Comparison of ENCODE assay signal across 1 cellular context in the genomic region with DNA sequence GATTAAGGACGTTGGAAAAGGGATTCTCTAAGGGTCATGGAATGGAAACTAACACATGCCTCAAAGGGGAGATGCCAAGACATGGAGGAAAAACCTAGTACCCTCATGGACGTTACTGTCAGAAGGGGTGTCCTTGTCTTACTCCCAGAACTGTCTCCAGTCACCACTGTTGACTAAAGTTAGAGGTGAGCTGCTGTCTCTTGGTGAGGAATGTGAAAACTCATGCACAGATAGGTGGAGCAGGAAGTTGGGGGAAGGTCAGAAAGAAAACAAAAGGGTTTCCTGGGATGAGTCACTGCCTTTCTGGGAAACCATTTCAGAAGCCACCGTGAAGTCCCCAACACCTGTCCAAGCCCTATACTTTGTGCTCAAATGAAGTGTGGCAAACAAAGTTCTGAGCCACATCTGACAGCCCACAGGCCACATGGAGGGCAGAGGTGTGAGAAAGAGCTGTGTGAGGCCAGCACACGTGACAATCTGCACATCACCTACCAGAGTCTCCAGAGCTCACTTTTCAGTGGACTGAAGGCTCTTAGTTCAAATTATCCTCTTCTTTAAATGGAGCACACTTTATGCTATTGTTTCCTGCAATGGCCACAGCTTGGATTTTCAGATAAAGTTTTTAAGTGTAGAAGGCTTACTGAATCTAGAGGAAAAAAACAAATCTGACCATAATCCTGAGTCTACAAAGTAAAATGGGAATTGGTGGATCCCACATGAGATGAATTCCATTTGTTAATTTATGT.
TF ChIP-seq lines count a peak whose summit lies in the region.

No MANE protein-coding gene starts in this region.

TF ChIP-seq in HepG2, 621 proteins besides CTCF, POLR2A, EP300 and RAD21 (continued from another document and continues in another):
- TF ChIP-seq, protein P1, sequence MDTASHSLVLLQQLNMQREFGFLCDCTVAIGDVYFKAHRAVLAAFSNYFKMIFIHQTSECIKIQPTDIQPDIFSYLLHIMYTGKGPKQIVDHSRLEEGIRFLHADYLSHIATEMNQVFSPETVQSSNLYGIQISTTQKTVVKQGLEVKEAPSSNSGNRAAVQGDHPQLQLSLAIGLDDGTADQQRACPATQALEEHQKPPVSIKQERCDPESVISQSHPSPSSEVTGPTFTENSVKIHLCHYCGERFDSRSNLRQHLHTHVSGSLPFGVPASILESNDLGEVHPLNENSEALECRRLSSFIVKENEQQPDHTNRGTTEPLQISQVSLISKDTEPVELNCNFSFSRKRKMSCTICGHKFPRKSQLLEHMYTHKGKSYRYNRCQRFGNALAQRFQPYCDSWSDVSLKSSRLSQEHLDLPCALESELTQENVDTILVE (CRISPR knock-in tag; IDR thresholded peaks at IDR 0.05), result peak; percentile 98
- TF ChIP-seq ETV5 (CRISPR knock-in tag; IDR thresholded peaks at IDR 0.05; ENCODE audit: borderline replicate concordance) (peak; percentile 100), HOXD1 (CRISPR knock-in tag; IDR thresholded peaks at IDR 0.05) (peak; percentile 82; the same call in 1 of the 2 replicates), RBFOX2 (IDR thresholded peaks at IDR 0.05; ENCODE audit: low read depth, low read length) (peak; percentile 27), ZNF670 (CRISPR knock-in tag; IDR thresholded peaks at IDR 0.05; ENCODE audit: borderline replicate concordance) (peak; percentile 99), CEBPG (CRISPR knock-in tag; IDR thresholded peaks at IDR 0.05) (peak; percentile 84), HMG20B (CRISPR knock-in tag; conservative IDR thresholded peaks at IDR 0.05) (peak; percentile 95), ZNF724P (CRISPR knock-in tag; IDR thresholded peaks at IDR 0.05; ENCODE audit: borderline replicate concordance) (peak; percentile 99), ZNF33A (CRISPR knock-in tag; IDR thresholded peaks at IDR 0.05; ENCODE audit: borderline replicate concordance) (peak; percentile 98; the same call in 1 of the 2 replicates), ZFP1 (CRISPR knock-in tag; IDR thresholded peaks at IDR 0.05) (peak; percentile 98), FOXK2 (IDR thresholded peaks at IDR 0.05) (no peak), ZNF3 (CRISPR knock-in tag; IDR thresholded peaks at IDR 0.05) (peak; percentile 84), ZNF547 (CRISPR knock-in tag; IDR thresholded peaks at IDR 0.05) (peak; percentile 99), DNMT1 (CRISPR knock-in tag; IDR thresholded peaks at IDR 0.05) (no peak), ZNF460 (CRISPR knock-in tag; IDR thresholded peaks at IDR 0.05; ENCODE audit: borderline replicate concordance) (0 out of 2 replicates have a peak, but pooled peaks have one; percentile 34), ZNF570 (CRISPR knock-in tag; IDR thresholded peaks at IDR 0.05; ENCODE audit: borderline replicate concordance) (no peak), MED13 (CRISPR knock-in tag; IDR thresholded peaks at IDR 0.05) (no peak), ZNF234 (CRISPR knock-in tag; conservative IDR thresholded peaks at IDR 0.05) (no peak), KLF6 (CRISPR knock-in tag; IDR thresholded peaks at IDR 0.05) (peak; percentile 99), ZNF33B (CRISPR knock-in tag; IDR thresholded peaks at IDR 0.05) (peak; percentile 97; the same call in 1 of the 2 replicates), STAT5B (CRISPR knock-in tag; IDR thresholded peaks at IDR 0.05) (peak; percentile 95), ZNF776 (CRISPR knock-in tag; IDR thresholded peaks at IDR 0.05) (0 out of 2 replicates have a peak, but pooled peaks have one; percentile 86), SAFB2 (CRISPR knock-in tag; IDR thresholded peaks at IDR 0.05; ENCODE audit: borderline replicate concordance, low read depth) (peak; percentile 99; the same call in 1 of the 2 replicates), ZNF850 (CRISPR knock-in tag; conservative IDR thresholded peaks at IDR 0.05) (no peak), NFKBIZ (CRISPR knock-in tag; IDR thresholded peaks at IDR 0.05) (peak; percentile 100), SRSF4 (IDR thresholded peaks at IDR 0.05; ENCODE audit: low read depth, low read length, poor library complexity, severe bottlenecking) (no peak), NFATC3 (CRISPR knock-in tag; IDR thresholded peaks at IDR 0.05) (peak; percentile 98), CBX2 (IDR thresholded peaks at IDR 0.05; ENCODE audit: low read depth, low read length) (no peak), CBX2 (CRISPR knock-in tag; IDR thresholded peaks at IDR 0.05; ENCODE audit: low read depth) (peak; percentile 99), ZNF747 (CRISPR knock-in tag; IDR thresholded peaks at IDR 0.05; ENCODE audit: borderline replicate concordance) (peak; percentile 97), ZNF737 (CRISPR knock-in tag; IDR thresholded peaks at IDR 0.05; ENCODE audit: borderline replicate concordance) (no peak), PRMT3 (CRISPR knock-in tag; IDR thresholded peaks at IDR 0.05; ENCODE audit: borderline replicate concordance, low read depth) (no peak), YY1 (IDR thresholded peaks at IDR 0.05; ENCODE audit: insufficient read depth, insufficient replicate concordance, low read depth, low read length) (peak; percentile 68), RXRB (CRISPR knock-in tag; IDR thresholded peaks at IDR 0.05; ENCODE audit: borderline replicate concordance) (peak; percentile 97), ZNF672 (CRISPR knock-in tag; IDR thresholded peaks at IDR 0.05) (no peak), SIX1 (CRISPR knock-in tag; IDR thresholded peaks at IDR 0.05; ENCODE audit: borderline replicate concordance) (peak; percentile 80; the same call in 1 of the 2 replicates), ZNF781 (CRISPR knock-in tag; IDR thresholded peaks at IDR 0.05; ENCODE audit: borderline replicate concordance, not compliant biosample characterization) (no peak), ZNF577 (CRISPR knock-in tag; IDR thresholded peaks at IDR 0.05; ENCODE audit: borderline replicate concordance, low read depth) (no peak), KDM1A (CRISPR knock-in tag; IDR thresholded peaks at IDR 0.05) (peak; percentile 98)
- TF ChIP-seq, protein P2, sequence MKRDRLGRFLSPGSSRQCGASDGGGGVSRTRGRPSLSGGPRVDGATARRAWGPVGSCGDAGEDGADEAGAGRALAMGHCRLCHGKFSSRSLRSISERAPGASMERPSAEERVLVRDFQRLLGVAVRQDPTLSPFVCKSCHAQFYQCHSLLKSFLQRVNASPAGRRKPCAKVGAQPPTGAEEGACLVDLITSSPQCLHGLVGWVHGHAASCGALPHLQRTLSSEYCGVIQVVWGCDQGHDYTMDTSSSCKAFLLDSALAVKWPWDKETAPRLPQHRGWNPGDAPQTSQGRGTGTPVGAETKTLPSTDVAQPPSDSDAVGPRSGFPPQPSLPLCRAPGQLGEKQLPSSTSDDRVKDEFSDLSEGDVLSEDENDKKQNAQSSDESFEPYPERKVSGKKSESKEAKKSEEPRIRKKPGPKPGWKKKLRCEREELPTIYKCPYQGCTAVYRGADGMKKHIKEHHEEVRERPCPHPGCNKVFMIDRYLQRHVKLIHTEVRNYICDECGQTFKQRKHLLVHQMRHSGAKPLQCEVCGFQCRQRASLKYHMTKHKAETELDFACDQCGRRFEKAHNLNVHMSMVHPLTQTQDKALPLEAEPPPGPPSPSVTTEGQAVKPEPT (CRISPR knock-in tag; IDR thresholded peaks at IDR 0.05; ENCODE audit: low read depth), result peak; percentile 99
- TF ChIP-seq, protein P3, sequence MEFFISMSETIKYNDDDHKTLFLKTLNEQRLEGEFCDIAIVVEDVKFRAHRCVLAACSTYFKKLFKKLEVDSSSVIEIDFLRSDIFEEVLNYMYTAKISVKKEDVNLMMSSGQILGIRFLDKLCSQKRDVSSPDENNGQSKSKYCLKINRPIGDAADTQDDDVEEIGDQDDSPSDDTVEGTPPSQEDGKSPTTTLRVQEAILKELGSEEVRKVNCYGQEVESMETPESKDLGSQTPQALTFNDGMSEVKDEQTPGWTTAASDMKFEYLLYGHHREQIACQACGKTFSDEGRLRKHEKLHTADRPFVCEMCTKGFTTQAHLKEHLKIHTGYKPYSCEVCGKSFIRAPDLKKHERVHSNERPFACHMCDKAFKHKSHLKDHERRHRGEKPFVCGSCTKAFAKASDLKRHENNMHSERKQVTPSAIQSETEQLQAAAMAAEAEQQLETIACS (CRISPR knock-in tag; IDR thresholded peaks at IDR 0.05), result no peak
- TF ChIP-seq, protein P4, sequence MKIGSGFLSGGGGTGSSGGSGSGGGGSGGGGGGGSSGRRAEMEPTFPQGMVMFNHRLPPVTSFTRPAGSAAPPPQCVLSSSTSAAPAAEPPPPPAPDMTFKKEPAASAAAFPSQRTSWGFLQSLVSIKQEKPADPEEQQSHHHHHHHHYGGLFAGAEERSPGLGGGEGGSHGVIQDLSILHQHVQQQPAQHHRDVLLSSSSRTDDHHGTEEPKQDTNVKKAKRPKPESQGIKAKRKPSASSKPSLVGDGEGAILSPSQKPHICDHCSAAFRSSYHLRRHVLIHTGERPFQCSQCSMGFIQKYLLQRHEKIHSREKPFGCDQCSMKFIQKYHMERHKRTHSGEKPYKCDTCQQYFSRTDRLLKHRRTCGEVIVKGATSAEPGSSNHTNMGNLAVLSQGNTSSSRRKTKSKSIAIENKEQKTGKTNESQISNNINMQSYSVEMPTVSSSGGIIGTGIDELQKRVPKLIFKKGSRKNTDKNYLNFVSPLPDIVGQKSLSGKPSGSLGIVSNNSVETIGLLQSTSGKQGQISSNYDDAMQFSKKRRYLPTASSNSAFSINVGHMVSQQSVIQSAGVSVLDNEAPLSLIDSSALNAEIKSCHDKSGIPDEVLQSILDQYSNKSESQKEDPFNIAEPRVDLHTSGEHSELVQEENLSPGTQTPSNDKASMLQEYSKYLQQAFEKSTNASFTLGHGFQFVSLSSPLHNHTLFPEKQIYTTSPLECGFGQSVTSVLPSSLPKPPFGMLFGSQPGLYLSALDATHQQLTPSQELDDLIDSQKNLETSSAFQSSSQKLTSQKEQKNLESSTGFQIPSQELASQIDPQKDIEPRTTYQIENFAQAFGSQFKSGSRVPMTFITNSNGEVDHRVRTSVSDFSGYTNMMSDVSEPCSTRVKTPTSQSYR (CRISPR knock-in tag; IDR thresholded peaks at IDR 0.05; ENCODE audit: borderline replicate concordance), result peak; percentile 99
- TF ChIP-seq, protein P5, sequence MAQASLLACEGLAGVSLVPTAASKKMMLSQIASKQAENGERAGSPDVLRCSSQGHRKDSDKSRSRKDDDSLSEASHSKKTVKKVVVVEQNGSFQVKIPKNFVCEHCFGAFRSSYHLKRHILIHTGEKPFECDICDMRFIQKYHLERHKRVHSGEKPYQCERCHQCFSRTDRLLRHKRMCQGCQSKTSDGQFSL (CRISPR knock-in tag; IDR thresholded peaks at IDR 0.05), result no peak
- TF ChIP-seq, protein P6, sequence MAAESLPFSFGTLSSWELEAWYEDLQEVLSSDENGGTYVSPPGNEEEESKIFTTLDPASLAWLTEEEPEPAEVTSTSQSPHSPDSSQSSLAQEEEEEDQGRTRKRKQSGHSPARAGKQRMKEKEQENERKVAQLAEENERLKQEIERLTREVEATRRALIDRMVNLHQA (CRISPR knock-in tag; IDR thresholded peaks at IDR 0.05), result no peak
- TF ChIP-seq, protein P7, sequence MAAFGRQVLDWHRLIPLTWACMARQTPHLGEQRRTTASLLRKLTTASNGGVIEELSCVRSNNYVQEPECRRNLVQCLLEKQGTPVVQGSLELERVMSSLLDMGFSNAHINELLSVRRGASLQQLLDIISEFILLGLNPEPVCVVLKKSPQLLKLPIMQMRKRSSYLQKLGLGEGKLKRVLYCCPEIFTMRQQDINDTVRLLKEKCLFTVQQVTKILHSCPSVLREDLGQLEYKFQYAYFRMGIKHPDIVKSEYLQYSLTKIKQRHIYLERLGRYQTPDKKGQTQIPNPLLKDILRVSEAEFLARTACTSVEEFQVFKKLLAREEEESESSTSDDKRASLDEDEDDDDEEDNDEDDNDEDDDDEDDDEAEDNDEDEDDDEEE (CRISPR knock-in tag; IDR thresholded peaks at IDR 0.05), result peak; percentile 99
- TF ChIP-seq, protein P8, sequence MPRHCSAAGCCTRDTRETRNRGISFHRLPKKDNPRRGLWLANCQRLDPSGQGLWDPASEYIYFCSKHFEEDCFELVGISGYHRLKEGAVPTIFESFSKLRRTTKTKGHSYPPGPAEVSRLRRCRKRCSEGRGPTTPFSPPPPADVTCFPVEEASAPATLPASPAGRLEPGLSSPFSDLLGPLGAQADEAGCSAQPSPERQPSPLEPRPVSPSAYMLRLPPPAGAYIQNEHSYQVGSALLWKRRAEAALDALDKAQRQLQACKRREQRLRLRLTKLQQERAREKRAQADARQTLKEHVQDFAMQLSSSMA (CRISPR knock-in tag; IDR thresholded peaks at IDR 0.05), result peak; percentile 94; the same call in 1 of the 2 replicates
- TF ChIP-seq, protein P9, sequence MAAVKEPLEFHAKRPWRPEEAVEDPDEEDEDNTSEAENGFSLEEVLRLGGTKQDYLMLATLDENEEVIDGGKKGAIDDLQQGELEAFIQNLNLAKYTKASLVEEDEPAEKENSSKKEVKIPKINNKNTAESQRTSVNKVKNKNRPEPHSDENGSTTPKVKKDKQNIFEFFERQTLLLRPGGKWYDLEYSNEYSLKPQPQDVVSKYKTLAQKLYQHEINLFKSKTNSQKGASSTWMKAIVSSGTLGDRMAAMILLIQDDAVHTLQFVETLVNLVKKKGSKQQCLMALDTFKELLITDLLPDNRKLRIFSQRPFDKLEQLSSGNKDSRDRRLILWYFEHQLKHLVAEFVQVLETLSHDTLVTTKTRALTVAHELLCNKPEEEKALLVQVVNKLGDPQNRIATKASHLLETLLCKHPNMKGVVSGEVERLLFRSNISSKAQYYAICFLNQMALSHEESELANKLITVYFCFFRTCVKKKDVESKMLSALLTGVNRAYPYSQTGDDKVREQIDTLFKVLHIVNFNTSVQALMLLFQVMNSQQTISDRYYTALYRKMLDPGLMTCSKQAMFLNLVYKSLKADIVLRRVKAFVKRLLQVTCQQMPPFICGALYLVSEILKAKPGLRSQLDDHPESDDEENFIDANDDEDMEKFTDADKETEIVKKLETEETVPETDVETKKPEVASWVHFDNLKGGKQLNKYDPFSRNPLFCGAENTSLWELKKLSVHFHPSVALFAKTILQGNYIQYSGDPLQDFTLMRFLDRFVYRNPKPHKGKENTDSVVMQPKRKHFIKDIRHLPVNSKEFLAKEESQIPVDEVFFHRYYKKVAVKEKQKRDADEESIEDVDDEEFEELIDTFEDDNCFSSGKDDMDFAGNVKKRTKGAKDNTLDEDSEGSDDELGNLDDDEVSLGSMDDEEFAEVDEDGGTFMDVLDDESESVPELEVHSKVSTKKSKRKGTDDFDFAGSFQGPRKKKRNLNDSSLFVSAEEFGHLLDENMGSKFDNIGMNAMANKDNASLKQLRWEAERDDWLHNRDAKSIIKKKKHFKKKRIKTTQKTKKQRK (IDR thresholded peaks at IDR 0.05; ENCODE audit: low read length), result no peak
